In the genomic region with DNA sequence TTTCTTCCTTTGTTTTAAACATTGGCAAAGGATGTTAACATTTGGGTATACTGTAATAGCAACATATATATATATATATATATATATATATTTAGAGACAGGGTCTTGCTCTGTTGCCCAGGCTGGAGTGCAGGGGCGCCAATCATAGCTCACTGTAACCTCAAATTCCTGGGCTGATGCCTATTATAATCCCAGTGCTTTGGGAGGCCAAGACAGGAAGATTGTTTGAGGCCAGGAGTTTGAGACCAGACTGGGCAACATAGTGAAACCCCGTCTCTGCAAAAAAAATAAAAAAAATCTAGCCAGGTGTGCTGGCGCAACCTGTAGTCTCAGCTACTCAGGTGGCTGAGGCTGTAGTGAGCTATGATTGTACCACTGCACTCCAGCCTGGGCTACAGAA, we compare ENCODE assay signal across 31 cellular contexts.
"Had no signal": no experiment of that assay in that cellular context is flagged by ENCODE, and none has a peak within 500 bp of the region (broad histone marks: within the 10 kb centered on the region; RNA-seq: fewer than 3 reads in every experiment).

No MANE protein-coding gene starts in this region.

- H3K4me3 ChIP-seq: adrenal gland, ascending aorta, body of pancreas, breast epithelium, cardiac muscle cell had no signal

- DNase-seq: activated effector memory CD4-positive, alpha-beta T cell treated with anti-CD3 and anti-CD28 coated beads, Interleukin-2, amount 50 U/mL, for 16 hours; activated effector memory CD4-positive, alpha-beta T cell treated with Interleukin-2 at 50 U/mL for 16 hours; activated gamma-delta T cell; activated gamma-delta T cell treated with Interleukin-2 at 50 U/mL for 16 hours; activated naive CD4-positive, alpha-beta T cell; activated naive CD4-positive, alpha-beta T cell treated with anti-CD3 and anti-CD28 coated beads for 36 hours; activated naive CD4-positive, alpha-beta T cell treated with anti-CD3 and anti-CD28 coated beads, Interleukin-2, amount 10 ng/mL, durations not matched to agents 7 days and 5 days; activated naive CD4-positive, alpha-beta T cell treated with anti-CD3 and anti-CD28 coated beads, Interleukin-2, amount 50 U/mL, for 16 hours; activated naive CD4-positive, alpha-beta T cell treated with Interleukin-2 at 50 U/mL for 16 hours; activated naive CD8-positive, alpha-beta T cell treated with anti-CD3 and anti-CD28 coated beads for 36 hours; activated naive CD8-positive, alpha-beta T cell treated with anti-CD3 and anti-CD28 coated beads, Interleukin-2, amount 10 ng/mL, durations not matched to agents 7 days and 5 days; activated naive CD8-positive, alpha-beta T cell treated with anti-CD3 and anti-CD28 coated beads, Interleukin-2, amount 50 U/mL, for 24 hours; activated T-cell treated with anti-CD3 and anti-CD28 coated beads, Interleukin-2, amount 50 U/mL, for 24 hours; activated T-cell treated with anti-CD3 and anti-CD28 coated beads, Interleukin-2, amount 50 U/mL, for 4 hours; activated T-cell treated with anti-CD3 and anti-CD28 coated beads, Interleukin-2, amount 50 U/mL, for 48 hours; activated T-cell treated with anti-CD3 and anti-CD28 coated beads, Interleukin-2, amount 50 U/mL, for 72 hours; adrenal gland; amniotic stem cell; amygdala; anterior cingulate cortex; aorta; body of pancreas; brain microvascular endothelial cell; caudate nucleus; central memory CD4-positive, alpha-beta T cell; cerebellar nuclear complex had no signal

- H3K27me3 ChIP-seq: adrenal gland, ascending aorta, body of pancreas, brain microvascular endothelial cell, breast epithelium, cardiac muscle cell had no signal

- H3K9me3 ChIP-seq: adrenal gland, ascending aorta, body of pancreas, breast epithelium had no signal

- H3K27ac ChIP-seq: adrenal gland, ascending aorta, body of pancreas, brain microvascular endothelial cell, breast epithelium, cardiac muscle cell had no signal

- H3K36me3 ChIP-seq: brain microvascular endothelial cell, breast epithelium, cardiac muscle cell had no signal

- ATAC-seq: activated naive CD4-positive, alpha-beta T cell treated with anti-CD3 and anti-CD28 coated beads, Interleukin-2, amount 50 U/mL, for 72 hours; activated naive CD8-positive, alpha-beta T cell treated with anti-CD3 and anti-CD28 coated beads, Interleukin-2, amount 50 U/mL, for 24 hours; activated T-cell treated with anti-CD3 and anti-CD28 coated beads, Interleukin-2, amount 50 U/mL, for 4 hours; activated T-cell treated with anti-CD3 and anti-CD28 coated beads, Interleukin-2, amount 50 U/mL, for 72 hours; activated T-helper 17 cell treated with anti-CD3 and anti-CD28 coated beads, Interleukin-2, amount 50 U/mL, for 72 hours; body of pancreas had no signal
